In the genomic region with DNA sequence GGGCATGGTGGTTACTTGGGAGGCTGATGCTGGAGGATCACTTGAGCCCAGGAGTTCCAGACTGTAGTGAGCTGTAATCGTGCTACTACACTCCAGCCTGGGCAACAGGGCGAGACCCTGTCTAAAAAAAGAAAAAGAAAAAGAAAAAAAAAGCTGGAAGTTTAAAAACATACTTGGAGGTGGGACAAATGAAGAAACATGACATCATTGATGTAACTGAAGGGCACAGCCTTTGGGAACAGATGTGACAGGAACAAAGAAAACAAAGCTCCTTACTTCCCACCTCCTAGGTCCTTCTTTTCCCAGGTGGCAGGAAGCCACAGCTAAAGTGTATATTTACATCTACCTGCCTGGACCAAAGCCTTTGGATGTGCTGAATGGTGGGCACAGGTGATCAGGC, we compare ENCODE assay signal across 20 cellular contexts.
"Had no signal": no experiment of that assay in that cellular context is flagged by ENCODE, and none has a peak within 500 bp of the region (broad histone marks: within the 10 kb centered on the region; RNA-seq: fewer than 3 reads in every experiment).

No MANE protein-coding gene starts in this region.

- H3K4me3 ChIP-seq: coronary artery, dorsolateral prefrontal cortex, heart left ventricle, lung, sigmoid colon, skin epidermis, testis, tibial nerve had no signal

- H3K27ac ChIP-seq: coronary artery, heart left ventricle, sigmoid colon, skin epidermis, testis, tibial nerve had no signal

- H3K27me3 ChIP-seq: dorsolateral prefrontal cortex, heart left ventricle, sigmoid colon, testis, tibial nerve had no signal

- ATAC-seq: esophagus mucosa; heart left ventricle; left colon; left ventricle myocardium superior; stimulated activated naive B cell treated with anti-CD40 and anti-IgM and Interleukin-4, amounts not matched to agents 10 μg/mL and 1 μg/mL and 100 μg/mL, for 72 hours; stimulated activated naive CD8-positive, alpha-beta T cell treated with anti-CD3 and anti-CD28 coated beads, Interleukin-15, amount 100 ng/mL, for 72 hours had no signal

- H3K9me3 ChIP-seq: heart left ventricle, sigmoid colon, testis, tibial nerve had no signal

- DNase-seq: dorsolateral prefrontal cortex; effector CD8-positive, alpha-beta T cell; heart left ventricle; hippocampal formation; left colon; left ventricle myocardium superior; mesenchymal stem cell; naive B cell; nephron progenitor cell; sigmoid colon; stimulated activated CD4-positive, alpha-beta T cell treated with anti-CD3 and anti-CD28 coated beads, Interleukin-2, amount 100 ng/mL, for 24 hours; stimulated activated CD4-positive, alpha-beta T cell treated with anti-CD3 and anti-CD28 coated beads, Interleukin-4, amount 100 ng/mL, for 4 hours; stimulated activated naive B cell treated with anti-CD40 and anti-IgM and Interleukin-4, amounts not matched to agents 10 μg/mL and 1 μg/mL and 100 μg/mL, for 72 hours; stimulated activated naive CD8-positive, alpha-beta T cell treated with anti-CD3 and anti-CD28 coated beads, Interleukin-15, amount 100 ng/mL, for 72 hours; testis had no signal

- H3K27me3 Mint-ChIP-seq: stimulated activated naive B cell treated with anti-CD40 and anti-IgM and Interleukin-4, amounts not matched to agents 10 μg/mL and 1 μg/mL and 100 μg/mL, for 72 hours had no signal

- H3K4me3 Mint-ChIP-seq: stimulated activated naive B cell treated with anti-CD40 and anti-IgM and Interleukin-4, amounts not matched to agents 10 μg/mL and 1 μg/mL and 100 μg/mL, for 72 hours; stimulated activated naive CD8-positive, alpha-beta T cell treated with anti-CD3 and anti-CD28 coated beads, Interleukin-15, amount 100 ng/mL, for 72 hours had no signal

- H3K27ac Mint-ChIP-seq: nephron progenitor cell; stimulated activated naive B cell treated with anti-CD40 and anti-IgM and Interleukin-4, amounts not matched to agents 10 μg/mL and 1 μg/mL and 100 μg/mL, for 72 hours had no signal

- H3K9me3 Mint-ChIP-seq: stimulated activated naive B cell treated with anti-CD40 and anti-IgM and Interleukin-4, amounts not matched to agents 10 μg/mL and 1 μg/mL and 100 μg/mL, for 72 hours; stimulated activated naive CD8-positive, alpha-beta T cell treated with anti-CD3 and anti-CD28 coated beads, Interleukin-15, amount 100 ng/mL, for 72 hours had no signal

- H3K36me3 ChIP-seq: heart left ventricle, sigmoid colon had no signal

- H3K36me3 Mint-ChIP-seq: naive B cell; stimulated activated naive B cell treated with anti-CD40 and anti-IgM and Interleukin-4, amounts not matched to agents 10 μg/mL and 1 μg/mL and 100 μg/mL, for 72 hours had no signal
